Comparison of ENCODE assay signal across 1 cellular context in genomic region chr2:112683550-112684414, GRCh38.
TF ChIP-seq lines count a peak whose summit lies in the region.

No MANE protein-coding gene starts in this region.

TF ChIP-seq in K562, 482 proteins besides CTCF, POLR2A, EP300 and RAD21 (continued from another document):
- TF ChIP-seq AFF4 (CRISPR knock-in tag; IDR thresholded peaks at IDR 0.05): no peak
